Comparison of ENCODE assay signal across 21 cellular contexts in the genomic region with DNA sequence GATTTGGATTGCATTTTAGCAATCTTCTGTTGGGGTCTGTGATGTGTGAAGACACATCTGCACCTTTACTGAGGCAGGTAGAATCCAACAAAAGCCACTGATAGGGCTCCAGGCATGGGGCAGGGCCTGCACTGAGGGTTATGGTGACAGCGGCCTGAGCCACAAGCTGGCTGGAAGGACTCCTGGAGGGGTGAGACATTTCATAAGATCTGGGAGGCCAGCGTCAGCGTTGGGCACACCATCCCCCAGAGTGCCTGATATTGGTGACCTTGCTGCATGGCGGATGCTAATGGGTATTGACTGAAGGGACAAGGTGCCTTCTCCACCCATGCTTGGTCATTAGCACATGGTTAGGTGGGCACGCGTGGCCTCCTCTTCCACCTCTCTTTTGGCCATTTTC.
DNase-seq lines count a peak whose midpoint lies in the region; ATAC-seq and TF ChIP-seq lines count a peak whose summit lies in the region.
"Had no signal": no experiment of that assay in that cellular context is flagged by ENCODE, and none has a peak within 500 bp of the region (broad histone marks: within the 10 kb centered on the region; RNA-seq: fewer than 3 reads in every experiment).

No MANE protein-coding gene starts in this region.

- H3K4me1 Mint-ChIP-seq in Caco-2 (ENCODE audit: low read depth, unreplicated experiment): no peaks in the 10 kb centered on the region

- CTCF ChIA-PET in Caco-2 (lab: Charles Lee): no interaction called here

- H3K4me1 ChIP-seq in cardiac muscle cell (ENCODE audit: low read depth): peaks cover 45% of the 10 kb centered on the region
- H3K4me1 ChIP-seq in right cardiac atrium (ENCODE audit: control insufficient read depth, insufficient read depth, low read length): peaks cover 15% of the 10 kb centered on the region
- H3K4me1 ChIP-seq in Peyer's patch: no peaks in the 10 kb centered on the region
- H3K4me1 ChIP-seq in Caco-2: no peaks in the 10 kb centered on the region

- no peaks in the 10 kb centered on the region for H3K36me3 Mint-ChIP-seq in Caco-2 (ENCODE audit: insufficient read depth, unreplicated experiment)
- H3K36me3 Mint-ChIP-seq: CD14-positive monocyte had no signal

- H3K27ac ChIP-seq in cardiac muscle cell (peak overlapping the region; percentile 91), right cardiac atrium (ENCODE audit: low read length) (peak overlapping the region; percentile 65), Peyer's patch (no peak overlapping the region)
- H3K27ac ChIP-seq: SK-N-MC had no signal

- H3K27me3 ChIP-seq in cardiac muscle cell (no peaks in the 10 kb centered on the region), right cardiac atrium (ENCODE audit: control insufficient read depth, insufficient read depth) (no peaks in the 10 kb centered on the region), Peyer's patch (no peaks in the 10 kb centered on the region), Caco-2 (replicated peaks; ENCODE audit: control insufficient read depth, insufficient read depth, low read length) (no peaks in the 10 kb centered on the region)

- intact Hi-C loops in Right ventricle myocardium superior (cut with DNase I) (no loop called here), Right ventricle myocardium inferior (cut with DNase I) (no loop called here), right cardiac atrium (cut with DNase I) (no loop called here), Caco-2 (cut with micrococcal nuclease; ENCODE audit: unreplicated experiment) (no loop called here)

- no TSS peak for BruUV-seq in Caco-2 (replicated peaks; lab: Mats Ljungman, UMichigan)

- TF ChIP-seq CTCF in cardiac muscle cell (IDR thresholded peaks at IDR 0.05; ENCODE audit: low read depth, low read length) (no peak), Peyer's patch (IDR thresholded peaks at IDR 0.05) (no peak), Caco-2 (IDR thresholded peaks at IDR 0.05; ENCODE audit: insufficient read depth in 1 of 2, low read depth in 1 of 2, low read length in 1 of 2, severe bottlenecking in 1 of 2, unreplicated experiment in 1 of 2) (no peak)

- ATAC-seq in Right ventricle myocardium superior (ENCODE audit: poor library complexity) (peak; percentile 19), Right ventricle myocardium inferior (no peak), right cardiac atrium (peak; percentile 10 to 17)
- ATAC-seq: HCT116 had no signal

- WGBS in right cardiac atrium: 86% methylated on average over 6 of the region's 6 CpGs

- H3K9me3 Mint-ChIP-seq in Caco-2 (ENCODE audit: unreplicated experiment): no peaks in the 10 kb centered on the region
- H3K9me3 Mint-ChIP-seq: CD14-positive monocyte had no signal

- peaks cover 14% of the 10 kb centered on the region for H3K27me3 Mint-ChIP-seq in Caco-2 (ENCODE audit: insufficient read depth, unreplicated experiment)

- H3K9me3 ChIP-seq in cardiac muscle cell (ENCODE audit: low read depth): no peaks in the 10 kb centered on the region
- no peaks in the 10 kb centered on the region for H3K9me3 ChIP-seq in right cardiac atrium (ENCODE audit: control insufficient read depth, low read length)
- H3K9me3 ChIP-seq in Peyer's patch: no peaks in the 10 kb centered on the region
- no peaks in the 10 kb centered on the region for H3K9me3 ChIP-seq in Caco-2

- H3K4me3 ChIP-seq in cardiac muscle cell (no peak overlapping the region), right cardiac atrium (ENCODE audit: low read length) (no peak overlapping the region), Peyer's patch (no peak overlapping the region), Caco-2 (ENCODE audit: low read depth, low read length) (no peak overlapping the region)
- H3K4me3 ChIP-seq: SK-N-MC had no signal

- DNase-seq in Right ventricle myocardium superior (no peak), Right ventricle myocardium inferior (ENCODE audit: missing footprints) (no peak), cardiac muscle cell (ENCODE audit: low read depth in 1 of 2, low spot score in 1 of 2) (no peak), right cardiac atrium (no peak), Peyer's patch (no peak), Caco-2 (no peak), cerebellar cortex (ENCODE audit: low spot score) (no peak), mesenteric fat pad (ENCODE audit: low spot score) (no peak)
- DNase-seq: 8988T, AML-193, EL, GOT3, Karpas-422, MV-4-11, NCI-H1105 treated with DMSO at 0.1 percent for 48 hours, NCI-H2029 treated with DMSO at 0.1 percent for 48 hours, NCI-H524 treated with DMSO at 0.1 percent for 48 hours, SHP77 treated with DMSO at 0.1 percent for 48 hours had no signal

- POLR2A ChIA-PET in Caco-2 (lab: Charles Lee): no interaction called here

- H3K36me3 ChIP-seq in cardiac muscle cell (no peaks in the 10 kb centered on the region), Peyer's patch (no peaks in the 10 kb centered on the region), Caco-2 (ENCODE audit: control insufficient read depth, insufficient read depth, low read length) (no peaks in the 10 kb centered on the region)

- H3K4me3 Mint-ChIP-seq in Caco-2 (ENCODE audit: unreplicated experiment): no peak overlapping the region
- H3K4me3 Mint-ChIP-seq: CD14-positive monocyte had no signal

- no peak for TF ChIP-seq POLR2A in Peyer's patch (IDR thresholded peaks at IDR 0.05)

- no peak overlapping the region for H3K27ac Mint-ChIP-seq in Caco-2 (ENCODE audit: unreplicated experiment)

Comparison
In these comparisons a context has a peak if more than half of its experiments do, and no peak if none do; other contexts are left out.
1. H3K27ac ChIP-seq: peak in cardiac muscle cell (single experiment) and right cardiac atrium (single experiment); none in Peyer's patch (0 of 4).